In the genomic region with DNA sequence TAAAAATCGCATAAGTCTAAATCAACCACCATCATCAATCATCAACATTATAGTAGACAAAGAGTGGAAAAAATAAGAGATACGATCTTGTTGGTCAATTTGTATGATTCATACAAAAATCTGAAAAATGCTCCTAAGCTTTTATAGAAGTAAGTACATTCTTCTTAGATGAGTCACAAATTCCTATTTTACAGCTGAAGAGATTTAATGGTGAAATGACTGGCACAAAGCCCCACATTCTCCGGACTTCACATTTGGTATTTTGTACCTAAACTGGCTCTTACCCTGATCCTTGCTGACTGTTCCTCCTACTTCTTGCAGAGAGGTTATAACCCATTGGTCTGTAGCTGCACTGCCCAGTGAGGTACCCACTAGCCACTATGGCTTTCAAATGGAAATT, we compare ENCODE assay signal across 13 cellular contexts. TPM values are rescaled to one million over a fixed set of nuclear protein-coding genes. Genes with fewer than 3 reads are reported as not detected.
DNase-seq lines count a peak whose midpoint lies in the region; ATAC-seq, FAIRE-seq and TF ChIP-seq lines count a peak whose summit lies in the region.
"Had no signal": no experiment of that assay in that cellular context is flagged by ENCODE, and none has a peak within 500 bp of the region (broad histone marks: within the 10 kb centered on the region; RNA-seq: fewer than 3 reads in every experiment).

No MANE protein-coding gene starts in this region.

- no peak overlapping the region for H3K4me3 ChIP-seq in transverse colon

- no peaks in the 10 kb centered on the region for H3K27me3 ChIP-seq in transverse colon

- 47 to 62% methylated on average over 3 of the region's 3 CpGs for whole genome bisulfite sequencing in transverse colon (ENCODE audit: low coverage in 1 of 2), 2 donors

- no peaks in the 10 kb centered on the region for H3K9me3 ChIP-seq in transverse colon

- no peak for ATAC-seq in GM21576 (IDR thresholded peaks at IDR 0.05; ENCODE audit: unreplicated experiment)
- ATAC-seq: T-helper 17 cell had no signal

- no peak for TF ChIP-seq CTCF in D721Med (IDR thresholded peaks at IDR 0.05; ENCODE audit: insufficient read depth, missing control alignments)
- no peak for TF ChIP-seq CTCF in transverse colon (IDR thresholded peaks at IDR 0.05)

- no peak for TF ChIP-seq EP300 in transverse colon (IDR thresholded peaks at IDR 0.05; ENCODE audit: low read depth)

- H3K36me3 ChIP-seq in transverse colon = no peaks in the 10 kb centered on the region

- no peak overlapping the region for H3K27ac ChIP-seq in transverse colon

- in situ Hi-C loops in transverse colon (cut with MboI; ENCODE audit: low pct_ligation_motif_present in 1 of 4, low pct_unique_long_range_greater_than_20kb in 1 of 4, low sequenced_read_pairs in 3 of 4) = loop anchor here in 1 of 4 donors (25.0 kb wide), 1 partner anchor 1130 kb away; no protein-coding TSS in a partner anchor

- TF ChIP-seq POLR2A in transverse colon (IDR thresholded peaks at IDR 0.05) = no peak

- DNase-seq in AG08395 (ENCODE audit: low spot score) (peak; percentile 80), HS-27A (ENCODE audit: low read depth) (peak; percentile 67), amniotic epithelial cell (ENCODE audit: low read depth) (peak; percentile 85), iris pigment epithelial cell (ENCODE audit: low read depth) (peak; percentile 91), D721Med (ENCODE audit: insufficient read length, low spot score) (no peak), activated gamma-delta T cell (lab: John Stamatoyannopoulos, UW) (no peak), transverse colon (no peak)
- DNase-seq: activated CD8-positive, alpha-beta memory T cell treated with anti-CD3 and anti-CD28 coated beads, Interleukin-2, amount 50 U/mL, for 4 hours; NCI-H526; T-helper 17 cell had no signal

- FAIRE-seq in D721Med (lab: Jason Lieb, UNC) = no peak
- FAIRE-seq: colon, islet of Langerhans had no signal

- intact Hi-C loops in transverse colon (cut with DNase I; ENCODE audit: low total_unique reads) = no loop called here

- H3K4me1 ChIP-seq in transverse colon = no peaks in the 10 kb centered on the region

RNA-seq across cellular contexts. Expression of a gene that starts 29.9 kb away (rescaled TPM):
- total RNA-seq in transverse colon = 10 to 100 TPM; 32.9 to 63.2 (median 41.2) TPM

Comparison
In these comparisons a context has a peak if more than half of its experiments do, and no peak if none do; other contexts are left out.
1. DNase-seq: peak in AG08395 (single experiment), HS-27A (single experiment), amniotic epithelial cell (single experiment) and iris pigment epithelial cell (single experiment); none in D721Med (single experiment), activated gamma-delta T cell (single experiment) and transverse colon (single experiment).